Comparison of ENCODE assay signal across 8 cellular contexts in the genomic region with DNA sequence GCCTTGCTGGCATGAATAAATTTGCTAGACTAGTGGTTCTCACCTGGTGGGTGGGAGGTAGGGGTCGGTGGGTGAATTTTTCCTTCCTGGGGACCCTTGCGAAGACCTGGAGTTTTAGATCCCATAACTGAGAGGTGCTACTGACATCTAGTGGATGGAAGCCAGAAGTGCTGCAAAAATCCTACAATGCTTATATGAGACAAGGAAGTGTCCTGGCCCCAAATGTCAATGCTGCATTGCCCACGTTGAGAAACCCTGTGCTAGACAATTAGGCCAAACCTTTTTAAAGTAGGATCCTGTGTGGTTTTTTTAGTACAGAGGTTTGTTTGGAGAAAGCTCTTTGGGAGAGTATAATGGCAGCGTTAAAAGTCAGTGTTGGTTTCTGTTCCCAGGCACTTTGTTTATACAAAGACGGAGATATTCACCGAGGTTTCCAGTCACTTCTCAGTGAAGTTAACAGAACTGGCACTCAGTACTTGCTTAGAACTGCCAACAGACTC. TPM values are rescaled to one million over a fixed set of nuclear protein-coding genes. Genes with fewer than 3 reads are reported as not detected.
DNase-seq lines count a peak whose midpoint lies in the region; ATAC-seq, FAIRE-seq and TF ChIP-seq lines count a peak whose summit lies in the region.

No MANE protein-coding gene starts in this region.

- no peak overlapping the region for H3K4me3 ChIP-seq in mucosa of stomach (ENCODE audit: low read length)

- no peaks in the 10 kb centered on the region for H3K9me3 ChIP-seq in mucosa of stomach (ENCODE audit: control insufficient read depth, low read length)

- H3K4me1 Mint-ChIP-seq in WTC11 = peaks cover 8% of the 10 kb centered on the region

- H3K36me3 ChIP-seq in mucosa of stomach (ENCODE audit: control insufficient read depth, insufficient read depth, low read length) = no peaks in the 10 kb centered on the region

- H3K4me1 ChIP-seq in mucosa of stomach (ENCODE audit: control insufficient read depth, insufficient read depth, low read length) = no peaks in the 10 kb centered on the region

- no peaks in the 10 kb centered on the region for H3K27me3 ChIP-seq in mucosa of stomach (ENCODE audit: control insufficient read depth, insufficient read depth, low read length)

- no peak overlapping the region for H3K27ac Mint-ChIP-seq in WTC11

- peaks cover 66% of the 10 kb centered on the region for H3K27me3 Mint-ChIP-seq in WTC11 (ENCODE audit: low read depth)

- CTCF ChIA-PET in WTC11 (lab: Charles Lee) = interaction anchor here (1.5 kb wide), 1 partner anchor 16 kb away, joined by 5 read pairs; no protein-coding TSS in a partner anchor

- TF ChIP-seq CTCF in GM13976 (IDR thresholded peaks at IDR 0.05; ENCODE audit: borderline replicate concordance, control extremely low read depth, extremely low read depth, insufficient read depth, missing control alignments) (peak; percentile 88), WTC11 (IDR thresholded peaks at IDR 0.05) (peak; percentile 51)

- peak overlapping the region; percentile 12 for H3K9ac ChIP-seq in mucosa of stomach (ENCODE audit: low read length)

- POLR2A ChIA-PET in WTC11 (lab: Charles Lee) = no interaction called here

- no peak for FAIRE-seq in urothelium cell line (lab: Jason Lieb, UNC)

- ATAC-seq in HG02884 (IDR thresholded peaks at IDR 0.05; ENCODE audit: unreplicated experiment) (peak; percentile 79), WTC11 (peak; percentile 90)

- no peaks in the 10 kb centered on the region for H3K9me3 Mint-ChIP-seq in WTC11

- DNase-seq in AG20443 (ENCODE audit: low spot score) (peak; percentile 79), GM13976 (ENCODE audit: low spot score) (peak; percentile 52), NCI-H2081 treated with DMSO at 0.1 percent for 48 hours (lab: John Stamatoyannopoulos, UW) (peak; percentile 38), WTC11 (ENCODE audit: low spot score) (peak; percentile 55), epidermal melanocyte (ENCODE audit: insufficient read length, low spot score) (peak; percentile 61), urothelium cell line (ENCODE audit: low spot score) (peak; percentile 49)

- H3K36me3 Mint-ChIP-seq in WTC11 = no peaks in the 10 kb centered on the region

- in situ Hi-C loops in GM13976 (cut with MboI; ENCODE audit: low sequenced_read_pairs, unreplicated experiment) = no loop called here

- no peak overlapping the region for H3K4me3 Mint-ChIP-seq in WTC11

TF ChIP-seq in WTC11, 78 proteins besides CTCF, POLR2A, EP300 and RAD21:
- TF ChIP-seq NR3C1 (CRISPR knock-in tag; conservative IDR thresholded peaks at IDR 0.05; ENCODE audit: low read depth) = no peak
- TF ChIP-seq EMX1 (CRISPR knock-in tag; IDR thresholded peaks at IDR 0.05) = no peak
- no peak for TF ChIP-seq KAT7 (CRISPR knock-in tag; IDR thresholded peaks at IDR 0.05; ENCODE audit: borderline replicate concordance)
- no peak for TF ChIP-seq ETV6 (CRISPR knock-in tag; IDR thresholded peaks at IDR 0.05)
- no peak for TF ChIP-seq SP1 (CRISPR knock-in tag; conservative IDR thresholded peaks at IDR 0.05)
- TF ChIP-seq, protein P1, sequence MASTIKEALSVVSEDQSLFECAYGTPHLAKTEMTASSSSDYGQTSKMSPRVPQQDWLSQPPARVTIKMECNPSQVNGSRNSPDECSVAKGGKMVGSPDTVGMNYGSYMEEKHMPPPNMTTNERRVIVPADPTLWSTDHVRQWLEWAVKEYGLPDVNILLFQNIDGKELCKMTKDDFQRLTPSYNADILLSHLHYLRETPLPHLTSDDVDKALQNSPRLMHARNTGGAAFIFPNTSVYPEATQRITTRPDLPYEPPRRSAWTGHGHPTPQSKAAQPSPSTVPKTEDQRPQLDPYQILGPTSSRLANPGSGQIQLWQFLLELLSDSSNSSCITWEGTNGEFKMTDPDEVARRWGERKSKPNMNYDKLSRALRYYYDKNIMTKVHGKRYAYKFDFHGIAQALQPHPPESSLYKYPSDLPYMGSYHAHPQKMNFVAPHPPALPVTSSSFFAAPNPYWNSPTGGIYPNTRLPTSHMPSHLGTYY (CRISPR knock-in tag; IDR thresholded peaks at IDR 0.05) = no peak
- no peak for TF ChIP-seq TEAD4 (CRISPR knock-in tag; IDR thresholded peaks at IDR 0.05)
- no peak for TF ChIP-seq ZNF138 (CRISPR knock-in tag; conservative IDR thresholded peaks at IDR 0.05)
- no peak for TF ChIP-seq RELA (CRISPR knock-in tag; IDR thresholded peaks at IDR 0.05; ENCODE audit: borderline replicate concordance)
- TF ChIP-seq, protein P2, sequence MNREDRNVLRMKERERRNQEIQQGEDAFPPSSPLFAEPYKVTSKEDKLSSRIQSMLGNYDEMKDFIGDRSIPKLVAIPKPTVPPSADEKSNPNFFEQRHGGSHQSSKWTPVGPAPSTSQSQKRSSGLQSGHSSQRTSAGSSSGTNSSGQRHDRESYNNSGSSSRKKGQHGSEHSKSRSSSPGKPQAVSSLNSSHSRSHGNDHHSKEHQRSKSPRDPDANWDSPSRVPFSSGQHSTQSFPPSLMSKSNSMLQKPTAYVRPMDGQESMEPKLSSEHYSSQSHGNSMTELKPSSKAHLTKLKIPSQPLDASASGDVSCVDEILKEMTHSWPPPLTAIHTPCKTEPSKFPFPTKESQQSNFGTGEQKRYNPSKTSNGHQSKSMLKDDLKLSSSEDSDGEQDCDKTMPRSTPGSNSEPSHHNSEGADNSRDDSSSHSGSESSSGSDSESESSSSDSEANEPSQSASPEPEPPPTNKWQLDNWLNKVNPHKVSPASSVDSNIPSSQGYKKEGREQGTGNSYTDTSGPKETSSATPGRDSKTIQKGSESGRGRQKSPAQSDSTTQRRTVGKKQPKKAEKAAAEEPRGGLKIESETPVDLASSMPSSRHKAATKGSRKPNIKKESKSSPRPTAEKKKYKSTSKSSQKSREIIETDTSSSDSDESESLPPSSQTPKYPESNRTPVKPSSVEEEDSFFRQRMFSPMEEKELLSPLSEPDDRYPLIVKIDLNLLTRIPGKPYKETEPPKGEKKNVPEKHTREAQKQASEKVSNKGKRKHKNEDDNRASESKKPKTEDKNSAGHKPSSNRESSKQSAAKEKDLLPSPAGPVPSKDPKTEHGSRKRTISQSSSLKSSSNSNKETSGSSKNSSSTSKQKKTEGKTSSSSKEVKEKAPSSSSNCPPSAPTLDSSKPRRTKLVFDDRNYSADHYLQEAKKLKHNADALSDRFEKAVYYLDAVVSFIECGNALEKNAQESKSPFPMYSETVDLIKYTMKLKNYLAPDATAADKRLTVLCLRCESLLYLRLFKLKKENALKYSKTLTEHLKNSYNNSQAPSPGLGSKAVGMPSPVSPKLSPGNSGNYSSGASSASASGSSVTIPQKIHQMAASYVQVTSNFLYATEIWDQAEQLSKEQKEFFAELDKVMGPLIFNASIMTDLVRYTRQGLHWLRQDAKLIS (CRISPR knock-in tag; IDR thresholded peaks at IDR 0.05; ENCODE audit: borderline replicate concordance) = no peak
- TF ChIP-seq MXD4 (CRISPR knock-in tag; IDR thresholded peaks at IDR 0.05; ENCODE audit: borderline replicate concordance) = no peak
- no peak for TF ChIP-seq FOXJ3 (CRISPR knock-in tag; IDR thresholded peaks at IDR 0.05; ENCODE audit: borderline replicate concordance)
- TF ChIP-seq, protein P3, sequence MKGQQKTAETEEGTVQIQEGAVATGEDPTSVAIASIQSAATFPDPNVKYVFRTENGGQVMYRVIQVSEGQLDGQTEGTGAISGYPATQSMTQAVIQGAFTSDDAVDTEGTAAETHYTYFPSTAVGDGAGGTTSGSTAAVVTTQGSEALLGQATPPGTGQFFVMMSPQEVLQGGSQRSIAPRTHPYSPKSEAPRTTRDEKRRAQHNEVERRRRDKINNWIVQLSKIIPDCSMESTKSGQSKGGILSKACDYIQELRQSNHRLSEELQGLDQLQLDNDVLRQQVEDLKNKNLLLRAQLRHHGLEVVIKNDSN (CRISPR knock-in tag; IDR thresholded peaks at IDR 0.05) = no peak
- TF ChIP-seq RORB (CRISPR knock-in tag; IDR thresholded peaks at IDR 0.05) = no peak
- no peak for TF ChIP-seq SMAD3 (CRISPR knock-in tag; IDR thresholded peaks at IDR 0.05; ENCODE audit: borderline replicate concordance)
- TF ChIP-seq, protein P4, sequence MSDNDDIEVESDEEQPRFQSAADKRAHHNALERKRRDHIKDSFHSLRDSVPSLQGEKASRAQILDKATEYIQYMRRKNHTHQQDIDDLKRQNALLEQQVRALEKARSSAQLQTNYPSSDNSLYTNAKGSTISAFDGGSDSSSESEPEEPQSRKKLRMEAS (CRISPR knock-in tag; IDR thresholded peaks at IDR 0.05) = no peak

RNA-seq across cellular contexts. Expression of a gene that starts 9.6 kb away (rescaled TPM):
- total RNA-seq in WTC11 (2021) = 0.46 to 0.73 TPM (median 0.57 TPM) in 3 replicates

RNA-seq across cellular contexts. Expression of a gene that starts 30.4 kb away (rescaled TPM):
- 3.0 to 8.1 TPM (median 6.1 TPM) in 3 replicates for total RNA-seq in WTC11 (2021)
